Comparison of ENCODE assay signal across 11 cellular contexts in genomic region chr2:134160793-134161504, GRCh38.
A peak's percentile ranks its signal among the peaks of the same experiment; 100 is the strongest.
DNase-seq lines count a peak whose midpoint lies in the region; ATAC-seq and TF ChIP-seq lines count a peak whose summit lies in the region.
"Had no signal": no experiment of that assay in that cellular context is flagged by ENCODE, and none has a peak within 500 bp of the region (broad histone marks: within the 10 kb centered on the region; RNA-seq: fewer than 3 reads in every experiment).

No MANE protein-coding gene starts in this region.

- peak overlapping the region; percentile 24 to 86 (median 63) for H3K27ac Mint-ChIP-seq in CD4-positive, alpha-beta memory T cell

- WGBS in mesodermal cell (ENCODE audit: insufficient coverage in 2 of 2), 2 experiments, result 73 to 83% methylated on average over 9 of the region's 9 CpGs

- peaks cover 66 to 97% (median 85%) of the 10 kb centered on the region in 4 donors for H3K4me1 Mint-ChIP-seq in CD4-positive, alpha-beta memory T cell

- no peak for TF ChIP-seq CTCF in choroid plexus epithelial cell (conservative IDR thresholded peaks at IDR 0.05; ENCODE audit: low read depth, low read length)

- intact Hi-C loops in CD4-positive, alpha-beta memory T cell (cut with micrococcal nuclease), result no loop called here

- no peaks in the 10 kb centered on the region for H3K36me3 ChIP-seq in CD4-positive, alpha-beta memory T cell (ENCODE audit: insufficient read depth, low read length)
- H3K36me3 ChIP-seq in mesodermal cell (ENCODE audit: control insufficient read depth, insufficient read depth, low read length), result peaks cover 11% of the 10 kb centered on the region
- H3K36me3 ChIP-seq: brain microvascular endothelial cell had no signal

- no peak overlapping the region for H3K4me3 ChIP-seq in CD4-positive, alpha-beta memory T cell (ENCODE audit: low read length in 2 of 2)
- H3K4me3 ChIP-seq in choroid plexus epithelial cell (ENCODE audit: low read depth, low read length) (no peak overlapping the region), mesodermal cell (ENCODE audit: extremely low read depth, insufficient read depth, low read length, poor library complexity, severe bottlenecking) (no peak overlapping the region)

- no peak overlapping the region for H3K27ac ChIP-seq in CD4-positive, alpha-beta memory T cell (ENCODE audit: low read depth, low read length)
- peak overlapping the region; percentile 59 for H3K27ac ChIP-seq in mesodermal cell (ENCODE audit: low read depth, low read length, severe bottlenecking)
- H3K27ac ChIP-seq: brain microvascular endothelial cell, foreskin keratinocyte had no signal

- H3K27me3 Mint-ChIP-seq in CD4-positive, alpha-beta memory T cell, result no peaks in the 10 kb centered on the region

- H3K4me1 ChIP-seq in CD4-positive, alpha-beta memory T cell (ENCODE audit: insufficient read depth, low read length), result peaks cover 62% of the 10 kb centered on the region
- H3K4me1 ChIP-seq in mesodermal cell (ENCODE audit: control insufficient read depth, insufficient read depth, low read length, poor library complexity, severe bottlenecking), result peaks cover 26% of the 10 kb centered on the region

- H3K9me3 Mint-ChIP-seq in CD4-positive, alpha-beta memory T cell, result no peaks in the 10 kb centered on the region

- no peak for DNase-seq in CD4-positive, alpha-beta memory T cell
- DNase-seq in NCI-H2171 (lab: John Stamatoyannopoulos, UW), result peak; percentile 79
- peak; percentile 30 for DNase-seq in choroid plexus epithelial cell (ENCODE audit: low read depth)
- no peak for DNase-seq in NCI-H146 (lab: John Stamatoyannopoulos, UW)
- no peak for DNase-seq in NCI-H2081 (lab: John Stamatoyannopoulos, UW)
- DNase-seq in NCI-H748 (lab: John Stamatoyannopoulos, UW; ENCODE audit: unreplicated experiment), result no peak
- DNase-seq: activated CD4-positive, alpha-beta T cell treated with anti-CD3 and anti-CD28 coated beads for 48 hours; brain microvascular endothelial cell; foreskin keratinocyte had no signal

- POLR2A ChIA-PET in CD4-positive, alpha-beta memory T cell (lab: Charles Lee; ENCODE audit: partially characterized antibody), result interaction anchor here (0.9 to 1.4 kb wide), 4 partner anchors 13 to 68 kb away, joined by 3 to 4 read pairs (median 3); no protein-coding TSS in a partner anchor

- CTCF ChIA-PET in CD4-positive, alpha-beta memory T cell (lab: Charles Lee; ENCODE audit: partially characterized antibody), result interaction anchor here (1.7 to 2.2 kb wide), 4 partner anchors 11 to 83 kb away, joined by 4 to 5 read pairs (median 5); no protein-coding TSS in a partner anchor

- no peak for ATAC-seq in GM18520 (IDR thresholded peaks at IDR 0.05; ENCODE audit: unreplicated experiment)
- ATAC-seq: foreskin keratinocyte had no signal

- no peaks in the 10 kb centered on the region for H3K27me3 ChIP-seq in CD4-positive, alpha-beta memory T cell (ENCODE audit: insufficient read depth, low read length)
- H3K27me3 ChIP-seq: brain microvascular endothelial cell, foreskin keratinocyte had no signal

- peaks cover 7 to 9% of the 10 kb centered on the region in 2 donors for H3K36me3 Mint-ChIP-seq in CD4-positive, alpha-beta memory T cell

- H3K9me3 ChIP-seq in CD4-positive, alpha-beta memory T cell (ENCODE audit: control insufficient read depth in 1 of 2, low read length in 2 of 2), result no peaks in the 10 kb centered on the region
- no peaks in the 10 kb centered on the region for H3K9me3 ChIP-seq in mesodermal cell (ENCODE audit: control insufficient read depth, low read length)

- H3K4me3 Mint-ChIP-seq in CD4-positive, alpha-beta memory T cell, result peak overlapping the region in 6 of 8 donors; percentile 15 to 62 (median 32)

Comparison
In these comparisons a context has a peak if more than half of its experiments do, and no peak if none do; other contexts are left out.
1. DNase-seq: peak in NCI-H2171 (single experiment) and choroid plexus epithelial cell (single experiment); none in CD4-positive, alpha-beta memory T cell (0 of 5), NCI-H146 (single experiment), NCI-H2081 (0 of 2) and NCI-H748 (single experiment).